Comparison of ENCODE assay signal across 1 cellular context in genomic region chr6:36765943-36766648, GRCh38.
TF ChIP-seq lines count a peak whose summit lies in the region.

No MANE protein-coding gene starts in this region.

TF ChIP-seq in K562, 482 proteins besides CTCF, POLR2A, EP300 and RAD21 (continued from another document and continues in another):
- TF ChIP-seq RCOR1 (IDR thresholded peaks at IDR 0.05; ENCODE audit: borderline replicate concordance in 1 of 2, low read depth in 2 of 2, low read length in 2 of 2) (peak; percentile 60 to 87; a peak in 3 of 4 replicates), TEAD2 (tag; IDR thresholded peaks at IDR 0.05) (no peak), PML (IDR thresholded peaks at IDR 0.05; ENCODE audit: low read length) (no peak), ZNF217 (CRISPR knock-in tag; IDR thresholded peaks at IDR 0.05) (no peak), HINFP (tag; conservative IDR thresholded peaks at IDR 0.05; ENCODE audit: low read depth) (no peak), LARP7 (IDR thresholded peaks at IDR 0.05) (no peak), MAFG (tag; conservative IDR thresholded peaks at IDR 0.05) (no peak), CCAR2 (IDR thresholded peaks at IDR 0.05; ENCODE audit: low read depth, low read length) (no peak), KLF16 (IDR thresholded peaks at IDR 0.05) (0 out of 2 replicates have a peak, but pooled peaks have one; percentile 11), NCOA2 (IDR thresholded peaks at IDR 0.05; ENCODE audit: partially characterized antibody in 2 of 2) (no peak), TCF7L2 (IDR thresholded peaks at IDR 0.05; ENCODE audit: low read depth, low read length) (no peak), ZBTB17 (CRISPR knock-in tag; IDR thresholded peaks at IDR 0.05) (no peak), GABPB1 (CRISPR knock-in tag; IDR thresholded peaks at IDR 0.05) (peak; percentile 49; the same call in 1 of the 2 replicates), ZNF239 (CRISPR knock-in tag; IDR thresholded peaks at IDR 0.05) (no peak), ZKSCAN1 (IDR thresholded peaks at IDR 0.05; ENCODE audit: low read depth, low read length) (0 out of 2 replicates have a peak, but pooled peaks have one; percentile 50), PHB2 (IDR thresholded peaks at IDR 0.05; ENCODE audit: low read depth) (no peak), CBX5 (IDR thresholded peaks at IDR 0.05; ENCODE audit: borderline replicate concordance, low read depth) (no peak), SLC30A9 (CRISPR knock-in tag; IDR thresholded peaks at IDR 0.05) (no peak), ZNF121 (CRISPR knock-in tag; conservative IDR thresholded peaks at IDR 0.05) (no peak), GATAD2B (IDR thresholded peaks at IDR 0.05; ENCODE audit: borderline replicate concordance) (no peak), BHLHE40 (IDR thresholded peaks at IDR 0.05; ENCODE audit: low read length) (no peak), SAP30 (IDR thresholded peaks at IDR 0.05; ENCODE audit: borderline replicate concordance, insufficient read depth, low read depth, low read length, poor library complexity, severe bottlenecking) (no peak), CSDE1 (IDR thresholded peaks at IDR 0.05) (no peak), THAP12 (CRISPR knock-in tag; IDR thresholded peaks at IDR 0.05) (no peak), SMARCA5 (IDR thresholded peaks at IDR 0.05) (no peak), ARNT (IDR thresholded peaks at IDR 0.05) (no peak), RBM14 (IDR thresholded peaks at IDR 0.05; ENCODE audit: borderline replicate concordance, insufficient read depth, low read depth, low read length) (no peak), ZFP36 (IDR thresholded peaks at IDR 0.05; ENCODE audit: low read depth, low read length, partially characterized antibody) (no peak), TBP (optimal IDR thresholded peaks at IDR 0.05; ENCODE audit: low read depth, low read length) (no peak), ZNF668 (CRISPR knock-in tag; IDR thresholded peaks at IDR 0.05) (no peak), NKRF (IDR thresholded peaks at IDR 0.05; ENCODE audit: borderline replicate concordance) (no peak)
- TF ChIP-seq, protein P1, sequence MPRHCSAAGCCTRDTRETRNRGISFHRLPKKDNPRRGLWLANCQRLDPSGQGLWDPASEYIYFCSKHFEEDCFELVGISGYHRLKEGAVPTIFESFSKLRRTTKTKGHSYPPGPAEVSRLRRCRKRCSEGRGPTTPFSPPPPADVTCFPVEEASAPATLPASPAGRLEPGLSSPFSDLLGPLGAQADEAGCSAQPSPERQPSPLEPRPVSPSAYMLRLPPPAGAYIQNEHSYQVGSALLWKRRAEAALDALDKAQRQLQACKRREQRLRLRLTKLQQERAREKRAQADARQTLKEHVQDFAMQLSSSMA (CRISPR knock-in tag; IDR thresholded peaks at IDR 0.05), result no peak
- TF ChIP-seq, protein P2, sequence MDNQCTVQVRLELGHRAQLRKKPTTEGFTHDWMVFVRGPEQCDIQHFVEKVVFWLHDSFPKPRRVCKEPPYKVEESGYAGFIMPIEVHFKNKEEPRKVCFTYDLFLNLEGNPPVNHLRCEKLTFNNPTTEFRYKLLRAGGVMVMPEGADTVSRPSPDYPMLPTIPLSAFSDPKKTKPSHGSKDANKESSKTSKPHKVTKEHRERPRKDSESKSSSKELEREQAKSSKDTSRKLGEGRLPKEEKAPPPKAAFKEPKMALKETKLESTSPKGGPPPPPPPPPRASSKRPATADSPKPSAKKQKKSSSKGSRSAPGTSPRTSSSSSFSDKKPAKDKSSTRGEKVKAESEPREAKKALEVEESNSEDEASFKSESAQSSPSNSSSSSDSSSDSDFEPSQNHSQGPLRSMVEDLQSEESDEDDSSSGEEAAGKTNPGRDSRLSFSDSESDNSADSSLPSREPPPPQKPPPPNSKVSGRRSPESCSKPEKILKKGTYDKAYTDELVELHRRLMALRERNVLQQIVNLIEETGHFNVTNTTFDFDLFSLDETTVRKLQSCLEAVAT (IDR thresholded peaks at IDR 0.05), result no peak
- TF ChIP-seq, protein P3, sequence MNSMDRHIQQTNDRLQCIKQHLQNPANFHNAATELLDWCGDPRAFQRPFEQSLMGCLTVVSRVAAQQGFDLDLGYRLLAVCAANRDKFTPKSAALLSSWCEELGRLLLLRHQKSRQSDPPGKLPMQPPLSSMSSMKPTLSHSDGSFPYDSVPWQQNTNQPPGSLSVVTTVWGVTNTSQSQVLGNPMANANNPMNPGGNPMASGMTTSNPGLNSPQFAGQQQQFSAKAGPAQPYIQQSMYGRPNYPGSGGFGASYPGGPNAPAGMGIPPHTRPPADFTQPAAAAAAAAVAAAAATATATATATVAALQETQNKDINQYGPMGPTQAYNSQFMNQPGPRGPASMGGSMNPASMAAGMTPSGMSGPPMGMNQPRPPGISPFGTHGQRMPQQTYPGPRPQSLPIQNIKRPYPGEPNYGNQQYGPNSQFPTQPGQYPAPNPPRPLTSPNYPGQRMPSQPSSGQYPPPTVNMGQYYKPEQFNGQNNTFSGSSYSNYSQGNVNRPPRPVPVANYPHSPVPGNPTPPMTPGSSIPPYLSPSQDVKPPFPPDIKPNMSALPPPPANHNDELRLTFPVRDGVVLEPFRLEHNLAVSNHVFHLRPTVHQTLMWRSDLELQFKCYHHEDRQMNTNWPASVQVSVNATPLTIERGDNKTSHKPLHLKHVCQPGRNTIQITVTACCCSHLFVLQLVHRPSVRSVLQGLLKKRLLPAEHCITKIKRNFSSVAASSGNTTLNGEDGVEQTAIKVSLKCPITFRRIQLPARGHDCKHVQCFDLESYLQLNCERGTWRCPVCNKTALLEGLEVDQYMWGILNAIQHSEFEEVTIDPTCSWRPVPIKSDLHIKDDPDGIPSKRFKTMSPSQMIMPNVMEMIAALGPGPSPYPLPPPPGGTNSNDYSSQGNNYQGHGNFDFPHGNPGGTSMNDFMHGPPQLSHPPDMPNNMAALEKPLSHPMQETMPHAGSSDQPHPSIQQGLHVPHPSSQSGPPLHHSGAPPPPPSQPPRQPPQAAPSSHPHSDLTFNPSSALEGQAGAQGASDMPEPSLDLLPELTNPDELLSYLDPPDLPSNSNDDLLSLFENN (IDR thresholded peaks at IDR 0.05; ENCODE audit: low read depth in 2 of 2, low read length in 2 of 2), result 0 out of 4 replicates have a peak, but pooled peaks of 1 of the 2 experiments have one; percentile 25
- TF ChIP-seq, protein P4, sequence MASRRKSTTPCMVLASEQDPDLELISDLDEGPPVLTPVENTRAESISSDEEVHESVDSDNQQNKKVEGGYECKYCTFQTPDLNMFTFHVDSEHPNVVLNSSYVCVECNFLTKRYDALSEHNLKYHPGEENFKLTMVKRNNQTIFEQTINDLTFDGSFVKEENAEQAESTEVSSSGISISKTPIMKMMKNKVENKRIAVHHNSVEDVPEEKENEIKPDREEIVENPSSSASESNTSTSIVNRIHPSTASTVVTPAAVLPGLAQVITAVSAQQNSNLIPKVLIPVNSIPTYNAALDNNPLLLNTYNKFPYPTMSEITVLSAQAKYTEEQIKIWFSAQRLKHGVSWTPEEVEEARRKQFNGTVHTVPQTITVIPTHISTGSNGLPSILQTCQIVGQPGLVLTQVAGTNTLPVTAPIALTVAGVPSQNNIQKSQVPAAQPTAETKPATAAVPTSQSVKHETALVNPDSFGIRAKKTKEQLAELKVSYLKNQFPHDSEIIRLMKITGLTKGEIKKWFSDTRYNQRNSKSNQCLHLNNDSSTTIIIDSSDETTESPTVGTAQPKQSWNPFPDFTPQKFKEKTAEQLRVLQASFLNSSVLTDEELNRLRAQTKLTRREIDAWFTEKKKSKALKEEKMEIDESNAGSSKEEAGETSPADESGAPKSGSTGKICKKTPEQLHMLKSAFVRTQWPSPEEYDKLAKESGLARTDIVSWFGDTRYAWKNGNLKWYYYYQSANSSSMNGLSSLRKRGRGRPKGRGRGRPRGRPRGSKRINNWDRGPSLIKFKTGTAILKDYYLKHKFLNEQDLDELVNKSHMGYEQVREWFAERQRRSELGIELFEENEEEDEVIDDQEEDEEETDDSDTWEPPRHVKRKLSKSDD (conservative IDR thresholded peaks at IDR 0.05; ENCODE audit: low read length), result no peak
- TF ChIP-seq, protein P5, sequence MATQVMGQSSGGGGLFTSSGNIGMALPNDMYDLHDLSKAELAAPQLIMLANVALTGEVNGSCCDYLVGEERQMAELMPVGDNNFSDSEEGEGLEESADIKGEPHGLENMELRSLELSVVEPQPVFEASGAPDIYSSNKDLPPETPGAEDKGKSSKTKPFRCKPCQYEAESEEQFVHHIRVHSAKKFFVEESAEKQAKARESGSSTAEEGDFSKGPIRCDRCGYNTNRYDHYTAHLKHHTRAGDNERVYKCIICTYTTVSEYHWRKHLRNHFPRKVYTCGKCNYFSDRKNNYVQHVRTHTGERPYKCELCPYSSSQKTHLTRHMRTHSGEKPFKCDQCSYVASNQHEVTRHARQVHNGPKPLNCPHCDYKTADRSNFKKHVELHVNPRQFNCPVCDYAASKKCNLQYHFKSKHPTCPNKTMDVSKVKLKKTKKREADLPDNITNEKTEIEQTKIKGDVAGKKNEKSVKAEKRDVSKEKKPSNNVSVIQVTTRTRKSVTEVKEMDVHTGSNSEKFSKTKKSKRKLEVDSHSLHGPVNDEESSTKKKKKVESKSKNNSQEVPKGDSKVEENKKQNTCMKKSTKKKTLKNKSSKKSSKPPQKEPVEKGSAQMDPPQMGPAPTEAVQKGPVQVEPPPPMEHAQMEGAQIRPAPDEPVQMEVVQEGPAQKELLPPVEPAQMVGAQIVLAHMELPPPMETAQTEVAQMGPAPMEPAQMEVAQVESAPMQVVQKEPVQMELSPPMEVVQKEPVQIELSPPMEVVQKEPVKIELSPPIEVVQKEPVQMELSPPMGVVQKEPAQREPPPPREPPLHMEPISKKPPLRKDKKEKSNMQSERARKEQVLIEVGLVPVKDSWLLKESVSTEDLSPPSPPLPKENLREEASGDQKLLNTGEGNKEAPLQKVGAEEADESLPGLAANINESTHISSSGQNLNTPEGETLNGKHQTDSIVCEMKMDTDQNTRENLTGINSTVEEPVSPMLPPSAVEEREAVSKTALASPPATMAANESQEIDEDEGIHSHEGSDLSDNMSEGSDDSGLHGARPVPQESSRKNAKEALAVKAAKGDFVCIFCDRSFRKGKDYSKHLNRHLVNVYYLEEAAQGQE (CRISPR knock-in tag; IDR thresholded peaks at IDR 0.05; ENCODE audit: low read depth), result no peak
- TF ChIP-seq, protein P6, sequence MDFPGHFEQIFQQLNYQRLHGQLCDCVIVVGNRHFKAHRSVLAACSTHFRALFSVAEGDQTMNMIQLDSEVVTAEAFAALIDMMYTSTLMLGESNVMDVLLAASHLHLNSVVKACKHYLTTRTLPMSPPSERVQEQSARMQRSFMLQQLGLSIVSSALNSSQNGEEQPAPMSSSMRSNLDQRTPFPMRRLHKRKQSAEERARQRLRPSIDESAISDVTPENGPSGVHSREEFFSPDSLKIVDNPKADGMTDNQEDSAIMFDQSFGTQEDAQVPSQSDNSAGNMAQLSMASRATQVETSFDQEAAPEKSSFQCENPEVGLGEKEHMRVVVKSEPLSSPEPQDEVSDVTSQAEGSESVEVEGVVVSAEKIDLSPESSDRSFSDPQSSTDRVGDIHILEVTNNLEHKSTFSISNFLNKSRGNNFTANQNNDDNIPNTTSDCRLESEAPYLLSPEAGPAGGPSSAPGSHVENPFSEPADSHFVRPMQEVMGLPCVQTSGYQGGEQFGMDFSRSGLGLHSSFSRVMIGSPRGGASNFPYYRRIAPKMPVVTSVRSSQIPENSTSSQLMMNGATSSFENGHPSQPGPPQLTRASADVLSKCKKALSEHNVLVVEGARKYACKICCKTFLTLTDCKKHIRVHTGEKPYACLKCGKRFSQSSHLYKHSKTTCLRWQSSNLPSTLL (IDR thresholded peaks at IDR 0.05), result no peak
